ENCODE assay signal across 8 cellular contexts in genomic region chrX:69158166-69159040, GRCh38. TPM values are rescaled to one million over a fixed set of nuclear protein-coding genes. Genes with fewer than 3 reads are reported as not detected.
DNase-seq lines count a peak whose midpoint lies in the region; ATAC-seq, FAIRE-seq and TF ChIP-seq lines count a peak whose summit lies in the region.

No MANE protein-coding gene starts in this region.

- peak; percentile 48 for FAIRE-seq in RCC 7860 (lab: Jason Lieb, UNC)

- H3K4me3 Mint-ChIP-seq in chondrocyte (ENCODE audit: unreplicated experiment), result no peak overlapping the region

- H3K27ac Mint-ChIP-seq in chondrocyte (ENCODE audit: unreplicated experiment), result peak overlapping the region; percentile 6

- DNase-seq in NCI-H2107 (lab: John Stamatoyannopoulos, UW) (peak; percentile 9), NCI-H2107 treated with DMSO at 0.1 percent for 48 hours (lab: John Stamatoyannopoulos, UW; ENCODE audit: unreplicated experiment) (no peak), HK-2 (ENCODE audit: unreplicated experiment) (peak; percentile 42), RCC 7860 (ENCODE audit: low spot score) (peak; percentile 56), chondrocyte (ENCODE audit: low spot score) (no peak), medulla oblongata (ENCODE audit: extremely low spot score) (peak; percentile 22), Ammon's horn (ENCODE audit: low spot score) (no peak)

- H3K36me3 Mint-ChIP-seq in chondrocyte (ENCODE audit: low read depth), result peaks cover 13% of the 10 kb centered on the region

- peak; percentile 87 for ATAC-seq in GM21515 (IDR thresholded peaks at IDR 0.05; ENCODE audit: unreplicated experiment)

- H3K27me3 Mint-ChIP-seq in chondrocyte (ENCODE audit: low read depth), result no peaks in the 10 kb centered on the region

- peaks cover 15% of the 10 kb centered on the region for H3K4me1 Mint-ChIP-seq in chondrocyte (ENCODE audit: low read depth)

- H3K9me3 Mint-ChIP-seq in chondrocyte (ENCODE audit: low read depth), result peaks cover 2% of the 10 kb centered on the region

- peak; percentile 71 for TF ChIP-seq CTCF in chondrocyte (IDR thresholded peaks at IDR 0.05)

RNA-seq across cellular contexts. Expression of gene PJA1, which starts 6.8 kb away (rescaled TPM):
- 20.7 to 34.8 TPM (median 30.1 TPM) in 3 replicates for total RNA-seq in chondrocyte

Comparison
In these comparisons a context has a peak if more than half of its experiments do, and no peak if none do; other contexts are left out.
1. DNase-seq: peak in NCI-H2107 (single experiment), HK-2 (single experiment), RCC 7860 (single experiment) and medulla oblongata (single experiment); none in NCI-H2107 treated with DMSO at 0.1 percent for 48 hours (single experiment), chondrocyte (single experiment) and Ammon's horn (single experiment).